ENCODE assay signal across 8 cellular contexts in genomic region chr19:18542936-18543813, GRCh38. TPM values are rescaled to one million over a fixed set of nuclear protein-coding genes. Genes with fewer than 3 reads are reported as not detected.
A peak's percentile ranks its signal among the peaks of the same experiment; 100 is the strongest.
DNase-seq lines count a peak whose midpoint lies in the region; ATAC-seq and TF ChIP-seq lines count a peak whose summit lies in the region.

TSS of gene FKBP8 (minus strand) at chr19:18543573. CDS start at chr19:18541970, 1,603 bp downstream.

- H3K4me1 Mint-ChIP-seq in activated CD4-positive, alpha-beta T cell treated with anti-CD3 and anti-CD28 coated beads, Interleukin-2, amount 10 ng/mL, durations not matched to agents 24 days and 14 days: peaks cover 22% of the 10 kb centered on the region

- ATAC-seq in HG03439 (IDR thresholded peaks at IDR 0.05; ENCODE audit: unreplicated experiment) (peak; percentile 88), left colon (peak; percentile 97)

- intact Hi-C loops in activated CD4-positive, alpha-beta T cell treated with anti-CD3 and anti-CD28 coated beads, Interleukin-2, amount 10 ng/mL, durations not matched to agents 24 days and 14 days (cut with micrococcal nuclease): no loop called here
- intact Hi-C loops in left colon (cut with DNase I, micrococcal nuclease): no loop called here

- peak within 1 kb of the TSS; percentile 99 for H3K27ac Mint-ChIP-seq in activated CD4-positive, alpha-beta T cell treated with anti-CD3 and anti-CD28 coated beads, Interleukin-2, amount 10 ng/mL, durations not matched to agents 24 days and 14 days

- DNase-seq in AG09319 (ENCODE audit: extremely low read depth, low read depth) (peak; percentile 72), GM19238 (ENCODE audit: insufficient read length, low spot score) (peak; percentile 99), NCI-H524 treated with DMSO at 0.1 percent for 48 hours (lab: John Stamatoyannopoulos, UW) (peak; percentile 46), left colon (peak; percentile 93 to 97)
- DNase-seq in activated CD4-positive, alpha-beta T cell treated with anti-CD3 and anti-CD28 coated beads, Interleukin-2, amount 10 ng/mL, durations not matched to agents 24 days and 14 days: peak; percentile 99
- peak; percentile 85 to 95 (median 92) for DNase-seq in stimulated activated CD4-positive, alpha-beta T cell treated with anti-CD3 and anti-CD28 coated beads, Interleukin-1b, Interleukin-23, amount 100 ng/mL, for 24 hours (ENCODE audit: low read depth in 4 of 4, low spot score in 1 of 4)

- peaks cover 15% of the 10 kb centered on the region for H3K36me3 Mint-ChIP-seq in activated CD4-positive, alpha-beta T cell treated with anti-CD3 and anti-CD28 coated beads, Interleukin-2, amount 10 ng/mL, durations not matched to agents 24 days and 14 days (ENCODE audit: low read depth)

- peak within 1 kb of the TSS; percentile 90 for H3K27ac ChIP-seq in cingulate gyrus (ENCODE audit: low read depth, low read length)

- peak within 1 kb of the TSS; percentile 99 for H3K4me3 Mint-ChIP-seq in activated CD4-positive, alpha-beta T cell treated with anti-CD3 and anti-CD28 coated beads, Interleukin-2, amount 10 ng/mL, durations not matched to agents 24 days and 14 days

- no peaks in the 10 kb centered on the region for H3K27me3 Mint-ChIP-seq in activated CD4-positive, alpha-beta T cell treated with anti-CD3 and anti-CD28 coated beads, Interleukin-2, amount 10 ng/mL, durations not matched to agents 24 days and 14 days

- no peaks in the 10 kb centered on the region for H3K9me3 Mint-ChIP-seq in activated CD4-positive, alpha-beta T cell treated with anti-CD3 and anti-CD28 coated beads, Interleukin-2, amount 10 ng/mL, durations not matched to agents 24 days and 14 days

- no peak for TF ChIP-seq CTCF in AG09319 (IDR thresholded peaks at IDR 0.05; ENCODE audit: low read depth, low read length)

RNA-seq across cellular contexts. Expression of gene FKBP8, which starts in this region (rescaled TPM):
- 170 and 173 TPM in 2 replicates for total RNA-seq in activated CD4-positive, alpha-beta T cell treated with anti-CD3 and anti-CD28 coated beads, Interleukin-2, amount 10 ng/mL, durations not matched to agents 24 days and 14 days
- total RNA-seq in left colon: 100 to 1,000 TPM; 174 to 197 TPM

Comparison
In these comparisons a context has a peak if more than half of its experiments do, and no peak if none do; other contexts are left out.
1. Peak in every context shown above with its lines: DNase-seq, ATAC-seq and H3K27ac ChIP-seq.
2. DNase-seq: peak in every context shown above with its lines; median percentile 99 in GM19238; 99 in activated CD4-positive, alpha-beta T cell treated with anti-CD3 and anti-CD28 coated beads, Interleukin-2, amount 10 ng/mL, durations not matched to agents 24 days and 14 days; 95 in left colon; 92 in stimulated activated CD4-positive, alpha-beta T cell treated with anti-CD3 and anti-CD28 coated beads, Interleukin-1b, Interleukin-23, amount 100 ng/mL, for 24 hours; 72 in AG09319; 46 in NCI-H524 treated with DMSO at 0.1 percent for 48 hours.